11 cellular contexts compared by ENCODE assay signal in the genomic region with DNA sequence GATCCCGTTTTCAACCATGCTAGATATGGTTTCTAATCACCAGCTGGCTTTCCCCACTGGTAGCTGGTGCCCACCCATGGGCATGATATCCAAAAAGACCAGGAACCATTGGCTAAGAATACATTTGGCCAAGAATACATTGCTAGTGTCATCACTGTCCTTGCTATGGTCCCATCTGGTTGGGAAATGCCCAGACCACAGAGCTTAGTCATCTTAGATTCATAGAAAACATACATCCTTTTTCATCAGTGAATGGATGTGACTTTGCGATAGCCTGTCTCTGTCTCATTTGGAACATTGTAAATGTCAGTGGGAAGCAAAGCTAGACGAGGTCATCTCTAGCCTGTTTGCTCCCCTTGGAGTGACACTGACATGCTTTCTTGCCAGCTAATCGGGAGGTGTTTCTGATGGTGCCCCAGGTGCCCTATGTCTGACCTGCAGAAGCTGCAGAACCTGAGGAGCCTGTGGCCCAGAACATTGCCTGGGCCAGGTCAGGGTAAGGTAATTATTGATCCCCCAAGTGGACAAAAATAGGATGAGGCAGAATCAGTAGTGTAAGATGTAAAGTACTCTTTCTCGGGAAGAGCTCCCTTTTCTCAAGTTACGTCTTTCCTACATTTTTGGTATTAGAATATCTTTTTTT.
DNase-seq lines count a peak whose midpoint lies in the region; ATAC-seq and TF ChIP-seq lines count a peak whose summit lies in the region.
"Had no signal": no experiment of that assay in that cellular context is flagged by ENCODE, and none has a peak within 500 bp of the region (broad histone marks: within the 10 kb centered on the region; RNA-seq: fewer than 3 reads in every experiment).

No MANE protein-coding gene starts in this region.

- H3K4me1 ChIP-seq in colonic mucosa: no peaks in the 10 kb centered on the region
- H3K4me1 ChIP-seq: SJSA1 had no signal

- no peaks in the 10 kb centered on the region for H3K27me3 ChIP-seq in colonic mucosa
- H3K27me3 ChIP-seq: SJSA1 had no signal

- peak overlapping the region; percentile 68 to 70 for H3K4me3 Mint-ChIP-seq in activated T-cell treated with anti-CD3 and anti-CD28 coated beads, Interleukin-2, amount 50 U/mL, for 72 hours
- peak overlapping the region; percentile 20 for H3K4me3 Mint-ChIP-seq in activated T-helper 2 cell treated with anti-CD3 and anti-CD28 coated beads, Interferon-gamma antibody, Interleukin-2, Interleukin-4, amounts not matched to agents 10 μg/mL and 5 μg/mL and 100 μg/mL, durations not matched to agents 14 hours and 24 hours and 36 hours (ENCODE audit: low read depth)
- no peak overlapping the region for H3K4me3 Mint-ChIP-seq in stimulated activated memory B cell treated with anti-CD40 and anti-IgM and Interleukin-4, amounts not matched to agents 10 μg/mL and 1 μg/mL and 100 μg/mL, for 72 hours

- peak; percentile 88 to 94 for ATAC-seq in activated T-cell treated with anti-CD3 and anti-CD28 coated beads, Interleukin-2, amount 50 U/mL, for 72 hours (replicated peaks in 1 of 2)
- peak; percentile 75 for ATAC-seq in stimulated activated memory B cell treated with anti-CD40 and anti-IgM and Interleukin-4, amounts not matched to agents 10 μg/mL and 1 μg/mL and 100 μg/mL, for 72 hours

- intact Hi-C loops in activated T-helper 2 cell treated with anti-CD3 and anti-CD28 coated beads, Interferon-gamma antibody, Interleukin-2, Interleukin-4, amounts not matched to agents 10 μg/mL and 5 μg/mL and 100 μg/mL, durations not matched to agents 14 hours and 24 hours and 36 hours (cut with micrococcal nuclease): loop anchor here (1.0 to 10.0 kb wide), 4 partner anchors 81 to 301 kb away; partner anchors contain the start of gene SLC41A2
- intact Hi-C loops in colonic mucosa (cut with DNase I): no loop called here

- DNase-seq in activated T-cell treated with anti-CD3 and anti-CD28 coated beads, Interleukin-2, amount 50 U/mL, for 72 hours: peak; percentile 41 to 52
- DNase-seq in activated T-cell treated with anti-CD3 and anti-CD28 coated beads, Interleukin-2, amount 50 U/mL, for 48 hours: no peak
- DNase-seq in HS-5 (ENCODE audit: low read depth) (peak; percentile 35), colonic mucosa (no peak), HT-29 (ENCODE audit: low spot score) (no peak), NCI-H345 treated with DMSO at 0.1 percent for 48 hours (lab: John Stamatoyannopoulos, UW; ENCODE audit: unreplicated experiment) (no peak)
- DNase-seq in activated T-helper 2 cell treated with anti-CD3 and anti-CD28 coated beads, Interferon-gamma antibody, Interleukin-2, Interleukin-4, amounts not matched to agents 10 μg/mL and 5 μg/mL and 100 μg/mL, durations not matched to agents 14 hours and 24 hours and 36 hours (ENCODE audit: low spot score): no peak
- DNase-seq: NCI-H1436 treated with DMSO at 0.1 percent for 48 hours; stimulated activated CD4-positive, alpha-beta T cell treated with anti-CD3 and anti-CD28 coated beads, Interleukin-4, amount 100 ng/mL, for 1 hour had no signal

- H3K4me3 ChIP-seq in colonic mucosa: no peak overlapping the region
- H3K4me3 ChIP-seq: SJSA1 had no signal

- peaks cover 1 to 4% of the 10 kb centered on the region in 2 donors for H3K36me3 Mint-ChIP-seq in activated T-cell treated with anti-CD3 and anti-CD28 coated beads, Interleukin-2, amount 50 U/mL, for 72 hours (ENCODE audit: insufficient read depth in 2 of 2)
- peaks cover 16% of the 10 kb centered on the region for H3K36me3 Mint-ChIP-seq in activated T-helper 2 cell treated with anti-CD3 and anti-CD28 coated beads, Interferon-gamma antibody, Interleukin-2, Interleukin-4, amounts not matched to agents 10 μg/mL and 5 μg/mL and 100 μg/mL, durations not matched to agents 14 hours and 24 hours and 36 hours (ENCODE audit: low read depth)
- peaks cover 19% of the 10 kb centered on the region for H3K36me3 Mint-ChIP-seq in stimulated activated memory B cell treated with anti-CD40 and anti-IgM and Interleukin-4, amounts not matched to agents 10 μg/mL and 1 μg/mL and 100 μg/mL, for 72 hours

- peaks cover 0 to 1% of the 10 kb centered on the region in 2 donors for H3K9me3 Mint-ChIP-seq in activated T-cell treated with anti-CD3 and anti-CD28 coated beads, Interleukin-2, amount 50 U/mL, for 72 hours
- no peaks in the 10 kb centered on the region for H3K9me3 Mint-ChIP-seq in activated T-helper 2 cell treated with anti-CD3 and anti-CD28 coated beads, Interferon-gamma antibody, Interleukin-2, Interleukin-4, amounts not matched to agents 10 μg/mL and 5 μg/mL and 100 μg/mL, durations not matched to agents 14 hours and 24 hours and 36 hours
- no peaks in the 10 kb centered on the region for H3K9me3 Mint-ChIP-seq in stimulated activated memory B cell treated with anti-CD40 and anti-IgM and Interleukin-4, amounts not matched to agents 10 μg/mL and 1 μg/mL and 100 μg/mL, for 72 hours

- no peak overlapping the region for H3K9ac ChIP-seq in colonic mucosa (ENCODE audit: low read depth in 2 of 2, low read length in 2 of 2)

- TF ChIP-seq CTCF in colonic mucosa (IDR thresholded peaks at IDR 0.05): no peak

- H3K27ac ChIP-seq in colonic mucosa: no peak overlapping the region
- H3K27ac ChIP-seq: SJSA1 had no signal

- peaks cover 35% of the 10 kb centered on the region for H3K4me1 Mint-ChIP-seq in activated T-cell treated with anti-CD3 and anti-CD28 coated beads, Interleukin-2, amount 50 U/mL, for 72 hours (ENCODE audit: low read depth)
- H3K4me1 Mint-ChIP-seq in activated T-helper 2 cell treated with anti-CD3 and anti-CD28 coated beads, Interferon-gamma antibody, Interleukin-2, Interleukin-4, amounts not matched to agents 10 μg/mL and 5 μg/mL and 100 μg/mL, durations not matched to agents 14 hours and 24 hours and 36 hours (ENCODE audit: low read depth): peaks cover 22% of the 10 kb centered on the region
- H3K4me1 Mint-ChIP-seq in stimulated activated memory B cell treated with anti-CD40 and anti-IgM and Interleukin-4, amounts not matched to agents 10 μg/mL and 1 μg/mL and 100 μg/mL, for 72 hours: peaks cover 33% of the 10 kb centered on the region

- H3K9me3 ChIP-seq in colonic mucosa: no peaks in the 10 kb centered on the region
- H3K9me3 ChIP-seq: SJSA1 had no signal

- H3K27me3 Mint-ChIP-seq in activated T-cell treated with anti-CD3 and anti-CD28 coated beads, Interleukin-2, amount 50 U/mL, for 72 hours (ENCODE audit: low read depth): no peaks in the 10 kb centered on the region
- no peaks in the 10 kb centered on the region for H3K27me3 Mint-ChIP-seq in activated T-helper 2 cell treated with anti-CD3 and anti-CD28 coated beads, Interferon-gamma antibody, Interleukin-2, Interleukin-4, amounts not matched to agents 10 μg/mL and 5 μg/mL and 100 μg/mL, durations not matched to agents 14 hours and 24 hours and 36 hours (ENCODE audit: low read depth)
- peaks cover 15% of the 10 kb centered on the region for H3K27me3 Mint-ChIP-seq in stimulated activated memory B cell treated with anti-CD40 and anti-IgM and Interleukin-4, amounts not matched to agents 10 μg/mL and 1 μg/mL and 100 μg/mL, for 72 hours

- peak overlapping the region; percentile 66 for H3K27ac Mint-ChIP-seq in activated T-cell treated with anti-CD3 and anti-CD28 coated beads, Interleukin-2, amount 50 U/mL, for 72 hours
- H3K27ac Mint-ChIP-seq in activated T-helper 2 cell treated with anti-CD3 and anti-CD28 coated beads, Interferon-gamma antibody, Interleukin-2, Interleukin-4, amounts not matched to agents 10 μg/mL and 5 μg/mL and 100 μg/mL, durations not matched to agents 14 hours and 24 hours and 36 hours: peak overlapping the region; percentile 76
- H3K27ac Mint-ChIP-seq in stimulated activated memory B cell treated with anti-CD40 and anti-IgM and Interleukin-4, amounts not matched to agents 10 μg/mL and 1 μg/mL and 100 μg/mL, for 72 hours: no peak overlapping the region

- no peaks in the 10 kb centered on the region for H3K36me3 ChIP-seq in colonic mucosa
- H3K36me3 ChIP-seq: SJSA1 had no signal

Comparison
In these comparisons a context has a peak if more than half of its experiments do, and no peak if none do; other contexts are left out.
1. DNase-seq: peak in activated T-cell treated with anti-CD3 and anti-CD28 coated beads, Interleukin-2, amount 50 U/mL, for 72 hours (2 of 2) and HS-5 (single experiment); none in activated T-cell treated with anti-CD3 and anti-CD28 coated beads, Interleukin-2, amount 50 U/mL, for 48 hours (0 of 2), activated T-helper 2 cell treated with anti-CD3 and anti-CD28 coated beads, Interferon-gamma antibody, Interleukin-2, Interleukin-4, amounts not matched to agents 10 μg/mL and 5 μg/mL and 100 μg/mL, durations not matched to agents 14 hours and 24 hours and 36 hours (single experiment), colonic mucosa (single experiment), HT-29 (single experiment) and NCI-H345 treated with DMSO at 0.1 percent for 48 hours (single experiment).